In genomic region chr4:138558886-138559285, GRCh38 we compare ENCODE assay signal across 21 cellular contexts.
"Had no signal": no experiment of that assay in that cellular context is flagged by ENCODE, and none has a peak within 500 bp of the region (broad histone marks: within the 10 kb centered on the region; RNA-seq: fewer than 3 reads in every experiment).

No MANE protein-coding gene starts in this region.

- H3K9me3 ChIP-seq: left ventricle myocardium inferior, ovary, right atrium auricular region, stomach, testis, thyroid gland, transverse colon, upper lobe of left lung, vagina had no signal

- H3K4me3 ChIP-seq: left ventricle myocardium inferior, lung, ovary, right atrium auricular region, skin epidermis, stomach, testis, thyroid gland, transverse colon, upper lobe of left lung, vagina had no signal

- H3K27ac ChIP-seq: left ventricle myocardium inferior, ovary, right atrium auricular region, skin epidermis, stomach, testis, thyroid gland, transverse colon, upper lobe of left lung, vagina had no signal

- H3K36me3 ChIP-seq: left ventricle myocardium inferior, ovary, right atrium auricular region, stomach, thyroid gland, transverse colon, upper lobe of left lung, vagina had no signal

- DNase-seq: islet precursor cell; left ventricle myocardium inferior; mesendoderm; naive B cell; natural killer cell; ovary; stimulated activated CD4-positive, alpha-beta T cell treated with anti-CD3 and anti-CD28 coated beads, Interleukin-12 subunit alpha, Interleukin-12 subunit beta, amount 100 ng/mL, for 4 hours; stimulated activated CD4-positive, alpha-beta T cell treated with anti-CD3 and anti-CD28 coated beads, Interleukin-15, amount 100 ng/mL, for 24 hours; stimulated activated CD4-positive, alpha-beta T cell treated with anti-CD3 and anti-CD28 coated beads, Interleukin-2, amount 100 ng/mL, for 24 hours; stimulated activated CD4-positive, alpha-beta T cell treated with anti-CD3 and anti-CD28 coated beads, Interleukin-4, amount 100 ng/mL, for 1 hour; stimulated activated naive B cell treated with anti-CD40 and anti-IgM and Interleukin-4, amounts not matched to agents 10 μg/mL and 1 μg/mL and 100 μg/mL, for 72 hours; stimulated activated naive CD8-positive, alpha-beta T cell treated with anti-CD3 and anti-CD28 coated beads, Interleukin-15, Interleukin-2, amounts not matched to agents 100 U/mL and 50 U/mL, for 24 hours; stomach; testis; thyroid gland; transverse colon; upper lobe of left lung had no signal
